8 cellular contexts compared by ENCODE assay signal in the genomic region with DNA sequence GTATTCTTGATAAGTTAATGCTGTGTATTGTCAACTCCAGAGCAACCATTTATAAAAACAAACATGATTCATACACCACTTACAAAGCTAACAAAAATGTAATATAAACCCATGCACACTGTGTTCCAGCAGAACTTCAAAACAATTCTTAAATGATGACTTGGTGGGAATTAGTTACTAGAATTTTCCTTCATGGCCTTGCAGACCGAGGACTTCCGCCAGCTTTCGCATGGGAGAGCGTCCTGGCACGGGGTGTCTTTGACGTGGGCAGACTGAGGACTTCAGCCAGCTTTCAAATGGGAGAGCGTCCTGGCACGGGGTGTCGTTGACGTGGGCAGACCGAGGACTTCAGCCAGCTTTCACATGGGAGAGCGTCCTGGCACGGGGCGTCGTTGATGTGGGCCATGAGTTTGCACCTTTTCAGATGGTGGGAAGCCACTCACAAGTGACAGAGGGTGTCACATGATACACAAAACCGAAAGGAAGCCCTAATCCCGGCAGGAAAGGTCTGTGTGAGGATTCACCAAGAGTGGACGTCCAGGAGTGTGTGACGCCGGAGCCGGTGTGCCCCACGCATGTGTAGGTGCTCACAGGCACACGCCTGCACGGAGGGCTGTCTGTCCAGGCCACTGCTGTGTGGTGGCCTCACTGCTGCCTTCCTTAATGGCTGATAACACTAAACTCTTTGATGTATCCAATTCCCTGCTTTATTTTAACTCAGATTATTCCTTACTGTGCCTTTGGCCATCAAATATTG.
DNase-seq lines count a peak whose midpoint lies in the region; TF ChIP-seq lines count a peak whose summit lies in the region.

No MANE protein-coding gene starts in this region.

- peak overlapping the region; percentile 70 for H3K9ac ChIP-seq in adipocyte (ENCODE audit: low read length)

- TF ChIP-seq CTCF in fibroblast of the aortic adventitia (IDR thresholded peaks at IDR 0.05; ENCODE audit: insufficient read depth, low read length) (no peak), osteoblast (IDR thresholded peaks at IDR 0.05; ENCODE audit: extremely low read depth, low read depth, low read length) (no peak)

- H3K27me3 ChIP-seq in adipocyte (replicated peaks; ENCODE audit: control insufficient read depth, insufficient read depth, low read length) (no peaks in the 10 kb centered on the region), osteoblast (ENCODE audit: insufficient read depth, low read length) (no peaks in the 10 kb centered on the region)

- peak; percentile 15 for DNase-seq in Ammon's horn (ENCODE audit: low spot score)
- DNase-seq in adipocyte (ENCODE audit: low read depth), result peak; percentile 1
- peak; percentile 96 for DNase-seq in fibroblast of the aortic adventitia (ENCODE audit: low read depth)
- DNase-seq in osteoblast (ENCODE audit: insufficient read length, low spot score, missing footprints), result peak; percentile 27
- no peak for DNase-seq in activated naive CD4-positive, alpha-beta T cell (lab: John Stamatoyannopoulos, UW)
- DNase-seq in globus pallidus (ENCODE audit: low spot score), result no peak
- no peak for DNase-seq in AG20443 (ENCODE audit: low spot score)
- DNase-seq in amygdala (lab: John Stamatoyannopoulos, UW), result no peak

- H3K4me3 ChIP-seq in adipocyte (ENCODE audit: low read length) (peak overlapping the region; percentile 52), fibroblast of the aortic adventitia (ENCODE audit: low read depth, low read length) (no peak overlapping the region), osteoblast (ENCODE audit: insufficient read depth, low read length) (no peak overlapping the region)

- no peak overlapping the region for H3K27ac ChIP-seq in osteoblast (ENCODE audit: low read depth, low read length)

- no peak overlapping the region for H3K4me2 ChIP-seq in osteoblast (ENCODE audit: insufficient read depth, low read length)

- no peaks in the 10 kb centered on the region for H4K20me1 ChIP-seq in osteoblast (ENCODE audit: insufficient read depth, low read length)

- H3K36me3 ChIP-seq in adipocyte (ENCODE audit: control insufficient read depth, insufficient read depth, low read length, severe bottlenecking), result no peaks in the 10 kb centered on the region
- H3K36me3 ChIP-seq in osteoblast (ENCODE audit: insufficient read depth, low read length), result no peaks in the 10 kb centered on the region

- H3K4me1 ChIP-seq in adipocyte (ENCODE audit: control insufficient read depth, insufficient read depth, low read length), result peaks cover 19% of the 10 kb centered on the region
- H3K4me1 ChIP-seq in osteoblast (ENCODE audit: insufficient read depth, low read length), result no peaks in the 10 kb centered on the region

- H2AFZ ChIP-seq in osteoblast (ENCODE audit: low read length), result no peak overlapping the region

- no peaks in the 10 kb centered on the region for H3K9me3 ChIP-seq in adipocyte (ENCODE audit: control insufficient read depth, low read length)
- H3K9me3 ChIP-seq in osteoblast (ENCODE audit: low read depth, low read length), result no peaks in the 10 kb centered on the region

- H3K79me2 ChIP-seq in osteoblast (ENCODE audit: insufficient read depth, low read length), result no peaks in the 10 kb centered on the region

Comparison
In these comparisons a context has a peak if more than half of its experiments do, and no peak if none do; other contexts are left out.
1. DNase-seq: peak in Ammon's horn (single experiment), adipocyte (single experiment), fibroblast of the aortic adventitia (single experiment) and osteoblast (single experiment); none in activated naive CD4-positive, alpha-beta T cell (0 of 4), globus pallidus (single experiment), AG20443 (single experiment) and amygdala (0 of 56).